ENCODE assay signal across 8 cellular contexts in genomic region chr14:96584199-96584906, GRCh38.
A peak's percentile ranks its signal among the peaks of the same experiment; 100 is the strongest.
DNase-seq lines count a peak whose midpoint lies in the region; ATAC-seq, FAIRE-seq and TF ChIP-seq lines count a peak whose summit lies in the region.

No MANE protein-coding gene starts in this region.

- DNase-seq in AG10803 (ENCODE audit: low read depth): no peak
- peak; percentile 62 for DNase-seq in GM12892 (ENCODE audit: insufficient read length)
- peak; percentile 40 for DNase-seq in NCI-H748 treated with DMSO at 0.1 percent for 48 hours (lab: John Stamatoyannopoulos, UW)
- peak; percentile 7 for DNase-seq in amniotic epithelial cell (ENCODE audit: low read depth)
- DNase-seq in kidney tubule cell (ENCODE audit: low spot score): peak; percentile 65
- DNase-seq in urothelium cell line (ENCODE audit: low spot score): peak; percentile 45
- no peak for DNase-seq in Ammon's horn (ENCODE audit: low spot score)

- no peak overlapping the region for H3K4me3 ChIP-seq in AG10803 (ENCODE audit: low read length)

- FAIRE-seq in GM12892 (lab: Jason Lieb, UNC) (peak; percentile 93), urothelium cell line (lab: Jason Lieb, UNC) (no peak)

- 0 out of 2 replicates have a peak, but pooled peaks have one; percentile 19 for TF ChIP-seq CTCF in AG10803 (conservative IDR thresholded peaks at IDR 0.05; ENCODE audit: low read length)

- ATAC-seq in HG03097 (IDR thresholded peaks at IDR 0.05; ENCODE audit: low FRiP score, unreplicated experiment): peak; percentile 74

- no peak for TF ChIP-seq POLR2A in GM12892 (IDR thresholded peaks at IDR 0.05; ENCODE audit: low read depth, low read length)

Comparison
In these comparisons a context has a peak if more than half of its experiments do, and no peak if none do; other contexts are left out.
1. DNase-seq: peak in GM12892 (single experiment), NCI-H748 treated with DMSO at 0.1 percent for 48 hours (single experiment), amniotic epithelial cell (single experiment), kidney tubule cell (single experiment) and urothelium cell line (single experiment); none in AG10803 (single experiment) and Ammon's horn (single experiment).